ENCODE assay signal across 21 cellular contexts in the genomic region with DNA sequence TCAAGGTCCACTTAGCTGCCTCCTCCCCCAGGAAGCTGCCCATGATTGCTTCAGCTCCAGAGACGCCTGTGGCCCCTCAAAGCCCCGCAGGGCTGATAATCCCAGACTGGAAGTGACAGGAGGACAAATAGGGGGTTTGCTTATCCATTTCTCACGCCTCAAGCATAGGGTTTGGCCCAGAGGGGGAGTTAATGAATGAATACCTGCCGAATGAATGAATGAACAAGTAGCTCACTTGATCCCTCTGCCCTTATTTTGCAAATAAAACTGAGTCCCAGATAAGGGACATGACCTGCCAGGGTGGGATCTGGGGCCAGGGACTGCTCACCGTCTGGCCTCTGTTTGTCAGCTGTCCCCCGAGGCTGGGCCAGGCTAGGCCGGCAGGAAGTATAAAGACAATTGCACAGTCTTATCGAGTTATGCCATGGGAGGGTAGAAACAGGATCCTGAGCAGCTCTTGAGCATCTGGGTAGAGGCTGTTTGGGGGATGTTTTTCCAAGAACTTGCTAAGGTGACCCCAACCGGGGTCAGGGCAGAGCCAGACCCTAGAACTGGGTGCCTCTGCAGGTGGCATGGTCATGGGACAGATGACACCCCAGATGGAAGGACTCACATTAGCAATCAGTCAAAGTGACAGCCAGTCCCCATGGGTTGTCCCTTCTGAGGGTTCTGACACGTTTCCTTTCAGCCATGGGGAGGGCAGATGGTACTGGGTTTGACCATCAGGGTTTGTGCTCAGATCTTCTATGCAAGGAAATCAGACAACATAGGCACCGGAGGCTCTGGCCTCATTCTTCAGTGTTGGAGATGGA. TPM values are rescaled to one million over a fixed set of nuclear protein-coding genes. Genes with fewer than 3 reads are reported as not detected.
DNase-seq lines count a peak whose midpoint lies in the region; ATAC-seq, FAIRE-seq and TF ChIP-seq lines count a peak whose summit lies in the region.
"Had no signal": no experiment of that assay in that cellular context is flagged by ENCODE, and none has a peak within 500 bp of the region (broad histone marks: within the 10 kb centered on the region; RNA-seq: fewer than 3 reads in every experiment).

No MANE protein-coding gene starts in this region.

- no peak for TF ChIP-seq POLR2A in A549 (IDR thresholded peaks at IDR 0.05; ENCODE audit: low read length)

- ATAC-seq in A549, result no peak

- peaks cover 16% of the 10 kb centered on the region for H3K4me1 ChIP-seq in A549
- H3K4me1 ChIP-seq in BLaER1, result peaks cover 91% of the 10 kb centered on the region
- H3K4me1 ChIP-seq in SJCRH30, result peaks cover 32% of the 10 kb centered on the region
- H3K4me1 ChIP-seq in endodermal cell (ENCODE audit: control insufficient read depth, insufficient read depth, low read length), result peaks cover 7% of the 10 kb centered on the region

- H3K9ac ChIP-seq in BLaER1 (no peak overlapping the region), endodermal cell (ENCODE audit: extremely low read depth, low read length, poor library complexity, severe bottlenecking) (no peak overlapping the region)
- H3K9ac ChIP-seq: KMS-11 had no signal

- no peak overlapping the region for H3K4me3 ChIP-seq in A549
- H3K4me3 ChIP-seq in BLaER1, result no peak overlapping the region
- H3K4me3 ChIP-seq in SJCRH30, result no peak overlapping the region
- H3K4me3 ChIP-seq in endodermal cell (ENCODE audit: low read length), result no peak overlapping the region

- no peaks in the 10 kb centered on the region for H3K27me3 Mint-ChIP-seq in endodermal cell (ENCODE audit: insufficient read depth)
- peaks cover 17% of the 10 kb centered on the region for H3K27me3 Mint-ChIP-seq in endothelial cell (ENCODE audit: unreplicated experiment)
- H3K27me3 Mint-ChIP-seq: CD4-positive, alpha-beta memory T cell had no signal

- TF ChIP-seq CTCF in A549 (IDR thresholded peaks at IDR 0.05) (no peak), endodermal cell (conservative IDR thresholded peaks at IDR 0.05) (no peak), endothelial cell (IDR thresholded peaks at IDR 0.05; ENCODE audit: unreplicated experiment) (no peak)

- CTCF ChIA-PET in A549 (lab: Yijun Ruan, JAX), result interaction anchor here (0.5 to 0.8 kb wide), 3 partner anchors 28 to 411 kb away, joined by 3 read pairs; no protein-coding TSS in a partner anchor

- H3K36me3 ChIP-seq in BLaER1 (peaks cover 18% of the 10 kb centered on the region), SJCRH30 (no peaks in the 10 kb centered on the region), endodermal cell (ENCODE audit: control insufficient read depth, insufficient read depth, low read length) (no peaks in the 10 kb centered on the region)

- no peak for TF ChIP-seq EP300 in A549 (IDR thresholded peaks at IDR 0.05)

- no peak for TF ChIP-seq RAD21 in A549 (conservative IDR thresholded peaks at IDR 0.05 in 1 of 2, IDR thresholded peaks at IDR 0.05 in 1 of 2)

- no peak for DNase-seq in A549 (ENCODE audit: low read depth in 1 of 2, low spot score in 1 of 2)
- DNase-seq in SJCRH30, result peak in 1 of 2 experiments; percentile 61
- no peak for DNase-seq in endodermal cell
- no peak for DNase-seq in DMS153 (lab: John Stamatoyannopoulos, UW)
- no peak for DNase-seq in endothelial cell (ENCODE audit: low spot score)
- DNase-seq in NCI-H2171 treated with DMSO at 0.1 percent for 48 hours (lab: John Stamatoyannopoulos, UW), result no peak
- DNase-seq: ACHN; AML-193; CD4-positive, alpha-beta memory T cell; DND-41; GF-D8; NCI-H1092; NCI-H146; NCI-H2081; NCI-H510A; NK-92 treated with Interleukin-12 subunit alpha and Interleukin-12 subunit beta, amount 100 ng/mL, for 24 hours; OCI-M1; SW 1271 had no signal

- H3K27ac ChIP-seq in A549, result no peak overlapping the region
- peak overlapping the region; percentile 42 for H3K27ac ChIP-seq in BLaER1
- 0 out of 2 replicates have a peak overlapping the region, but pooled peaks have one; percentile 0 for H3K27ac ChIP-seq in SJCRH30
- H3K27ac ChIP-seq in endodermal cell (ENCODE audit: low read depth, low read length), result peak overlapping the region; percentile 62
- H3K27ac ChIP-seq: KMS-11 had no signal

- H3K4me1 Mint-ChIP-seq in endodermal cell (peaks cover 23% of the 10 kb centered on the region), endothelial cell (ENCODE audit: unreplicated experiment) (peaks cover 9% of the 10 kb centered on the region)

- H3K9me3 ChIP-seq in A549, result no peaks in the 10 kb centered on the region
- H3K9me3 ChIP-seq in BLaER1, result no peaks in the 10 kb centered on the region
- H3K9me3 ChIP-seq in SJCRH30 (replicated peaks), result no peaks in the 10 kb centered on the region
- no peaks in the 10 kb centered on the region for H3K9me3 ChIP-seq in endodermal cell (ENCODE audit: control insufficient read depth, low read length)

- H3K4me2 ChIP-seq in A549 (no peak overlapping the region), BLaER1 (peak overlapping the region; percentile 74)
- H3K4me2 ChIP-seq: KMS-11 had no signal

- H3K4me3 Mint-ChIP-seq in endodermal cell (no peak overlapping the region), endothelial cell (ENCODE audit: unreplicated experiment) (no peak overlapping the region)
- H3K4me3 Mint-ChIP-seq: CD4-positive, alpha-beta memory T cell had no signal

- FAIRE-seq in A549 (lab: Jason Lieb, UNC), result no peak
- FAIRE-seq: GM12892 had no signal

- H3K27ac Mint-ChIP-seq in endodermal cell (no peak overlapping the region), endothelial cell (ENCODE audit: unreplicated experiment) (no peak overlapping the region)

- H3K9me3 Mint-ChIP-seq in endodermal cell (no peaks in the 10 kb centered on the region), endothelial cell (ENCODE audit: unreplicated experiment) (no peaks in the 10 kb centered on the region)
- H3K9me3 Mint-ChIP-seq: CD4-positive, alpha-beta memory T cell had no signal

- H4K20me1 ChIP-seq in BLaER1, result peaks cover 79% of the 10 kb centered on the region; the same call in 1 of the 2 replicates

- 73% methylated on average over 11 of the region's 11 CpGs for WGBS in A549 (ENCODE audit: missing lambda C conversion rate)
- 90 to 91% methylated on average over 11 of the region's 11 CpGs for WGBS in endodermal cell (ENCODE audit: insufficient coverage in 1 of 2, insufficient read length in 1 of 2), 2 experiments

- H3K27me3 ChIP-seq in BLaER1, result no peaks in the 10 kb centered on the region
- H3K27me3 ChIP-seq in SJCRH30, result peaks cover 6% of the 10 kb centered on the region; the same call in 1 of the 2 replicates
- H3K27me3 ChIP-seq in endodermal cell (ENCODE audit: control insufficient read depth, insufficient read depth, low read length, poor library complexity, severe bottlenecking), result no peaks in the 10 kb centered on the region

- H3K36me3 Mint-ChIP-seq in endodermal cell (ENCODE audit: low read depth) (no peaks in the 10 kb centered on the region), endothelial cell (ENCODE audit: low read depth, unreplicated experiment) (peaks cover 9% of the 10 kb centered on the region)
- H3K36me3 Mint-ChIP-seq: CD4-positive, alpha-beta memory T cell had no signal

- POLR2A ChIA-PET in A549 (lab: Yijun Ruan, JAX), result no interaction called here

TF ChIP-seq in A549, 52 proteins besides CTCF, POLR2A, EP300 and RAD21:
- TF ChIP-seq SMC3 (IDR thresholded peaks at IDR 0.05) (no peak), ZFP36 (IDR thresholded peaks at IDR 0.05; ENCODE audit: borderline replicate concordance, partially characterized antibody) (peak; percentile 18)

RNA-seq across cellular contexts. Expression of gene IQSEC1, which starts 45.0 kb away (rescaled TPM):
- polyA plus RNA-seq in A549 (2011; rRNA removed), result 3.7 and 5.8 TPM in 2 replicates
- polyA plus RNA-seq in A549 (2012; cell fraction: cytosol; rRNA removed), result 6.7 and 9.6 TPM in 2 replicates
- polyA plus RNA-seq in A549 (2012; cell fraction: nucleus; rRNA removed), result 17.5 and 17.8 TPM in 2 replicates
- polyA plus RNA-seq in A549 (2017; fragmentation: RNase III; extraction: RNeasy Plus Mini Kit Qiagen cat#74134 plus additional on column Dnase treatment), result 10.2 to 10.7 TPM (median 10.5 TPM) in 3 replicates
- polyA minus RNA-seq in A549 (2011; rRNA and poly(A)+ RNA removed), result 7.4 and 9.4 TPM in 2 replicates
- 5.7 and 6.8 TPM in 2 replicates for total RNA-seq in SJCRH30 (2014; rRNA removed; shearing (Covaris generic))
- 10 to 100 TPM; 22.7 to 24.5 TPM for total RNA-seq in endodermal cell
- 39.0 TPM for polyA plus RNA-seq in endodermal cell (2013, experiment 1 of 2)
- 38.9 TPM for polyA plus RNA-seq in endodermal cell (2013, experiment 2 of 2)
- total RNA-seq in endothelial cell (ENCODE audit: unreplicated experiment), result 75.3 TPM

Comparison
In these comparisons a context has a peak if more than half of its experiments do, and no peak if none do; other contexts are left out.
1. H3K27ac ChIP-seq: peak in BLaER1 (single experiment), SJCRH30 (single experiment) and endodermal cell (single experiment); none in A549 (0 of 2).